1 cellular context compared by ENCODE assay signal in genomic region chr2:37780097-37780676, GRCh38.
TF ChIP-seq lines count a peak whose summit lies in the region.

No MANE protein-coding gene starts in this region.

TF ChIP-seq in HepG2, 621 proteins besides CTCF, POLR2A, EP300 and RAD21 (continued from another document):
- TF ChIP-seq SNAPC4 (CRISPR knock-in tag; IDR thresholded peaks at IDR 0.05): no peak
